ENCODE assay signal across 24 cellular contexts in the genomic region with DNA sequence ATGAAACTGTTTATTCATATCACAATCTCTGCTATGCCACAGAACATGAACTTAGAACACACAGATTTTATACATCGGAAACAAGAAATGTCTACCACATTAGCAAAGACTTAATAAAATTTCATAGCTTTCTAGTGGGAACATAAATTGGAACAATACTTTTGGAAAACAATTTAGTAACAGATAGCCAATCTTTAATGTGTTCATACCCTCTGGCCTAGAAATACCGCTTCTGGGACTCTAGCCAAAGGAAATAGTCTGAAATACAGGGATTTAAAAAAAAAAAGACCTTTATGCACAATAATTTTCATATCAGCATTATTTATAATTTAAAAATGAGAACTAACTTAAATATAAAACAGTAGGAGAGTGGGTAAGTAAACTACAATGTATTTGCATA.
"Had no signal": no experiment of that assay in that cellular context is flagged by ENCODE, and none has a peak within 500 bp of the region (broad histone marks: within the 10 kb centered on the region; RNA-seq: fewer than 3 reads in every experiment).

No MANE protein-coding gene starts in this region.

- H3K36me3 Mint-ChIP-seq: activated naive CD4-positive, alpha-beta T cell treated with anti-CD3 and anti-CD28 coated beads, Interleukin-2, amount 50 U/mL, for 72 hours; natural killer cell treated with Interleukin-12 subunit alpha and Interleukin-12 subunit beta and Interleukin-15 and Interleukin-18, amount 100 ng/mL, for 72 hours had no signal

- H3K27me3 ChIP-seq: cardiac muscle cell, neutrophil, tibial nerve had no signal

- H3K36me3 ChIP-seq: cardiac muscle cell, left ventricle myocardium inferior, neutrophil, tibial nerve, WERI-Rb-1 had no signal

- H3K79me2 ChIP-seq: parathyroid adenoma had no signal

- H3K27ac ChIP-seq: cardiac muscle cell, left ventricle myocardium inferior, neutrophil, parathyroid adenoma, tibial nerve, WERI-Rb-1 had no signal

- FAIRE-seq: TTC549, urothelium cell line had no signal

- H2AFZ ChIP-seq: parathyroid adenoma had no signal

- H3K4me3 Mint-ChIP-seq: activated T-cell treated with anti-CD3 and anti-CD28 coated beads, Interleukin-2, amount 50 U/mL, for 24 hours; activated T-helper 17 cell treated with anti-CD3 and anti-CD28 coated beads, Interleukin-2, amount 50 U/mL, for 72 hours; dendritic cell treated with granulocyte-macrophage colony-stimulating factor and Interleukin-4, amounts not matched to agents 40 ng/mL and 50 ng/mL, for 4 days; natural killer cell treated with Interleukin-12 subunit alpha and Interleukin-12 subunit beta and Interleukin-15 and Interleukin-18, amount 100 ng/mL, for 72 hours; stimulated activated naive CD8-positive, alpha-beta T cell treated with anti-CD3 and anti-CD28 coated beads, Interleukin-15, Interleukin-2, amounts not matched to agents 100 ng/mL and 50 ng/mL, for 24 hours had no signal

- H3K27me3 Mint-ChIP-seq: activated T-helper 17 cell treated with anti-CD3 and anti-CD28 coated beads, Interleukin-2, amount 50 U/mL, for 72 hours; natural killer cell treated with Interleukin-12 subunit alpha and Interleukin-12 subunit beta and Interleukin-15 and Interleukin-18, amount 100 ng/mL, for 72 hours; stimulated activated naive CD8-positive, alpha-beta T cell treated with anti-CD3 and anti-CD28 coated beads, Interleukin-15, Interleukin-2, amounts not matched to agents 100 ng/mL and 50 ng/mL, for 24 hours had no signal

- ATAC-seq: activated naive CD4-positive, alpha-beta T cell treated with anti-CD3 and anti-CD28 coated beads, Interleukin-2, amount 50 U/mL, for 72 hours; activated T-helper 17 cell treated with anti-CD3 and anti-CD28 coated beads, Interleukin-2, amount 50 U/mL, for 72 hours; esophagus mucosa; natural killer cell treated with Interleukin-12 subunit alpha and Interleukin-12 subunit beta and Interleukin-15 and Interleukin-18, amount 100 ng/mL, for 72 hours; right cardiac atrium had no signal

- H3K4me3 ChIP-seq: cardiac muscle cell, left ventricle myocardium inferior, tibial nerve had no signal

- H3K9ac ChIP-seq: parathyroid adenoma had no signal

- H3K9me3 Mint-ChIP-seq: activated naive CD4-positive, alpha-beta T cell treated with anti-CD3 and anti-CD28 coated beads, Interleukin-2, amount 50 U/mL, for 72 hours; activated T-cell treated with anti-CD3 and anti-CD28 coated beads, Interleukin-2, amount 50 U/mL, for 24 hours; activated T-helper 17 cell treated with anti-CD3 and anti-CD28 coated beads, Interleukin-2, amount 50 U/mL, for 72 hours; dendritic cell treated with granulocyte-macrophage colony-stimulating factor and Interleukin-4, amounts not matched to agents 40 ng/mL and 50 ng/mL, for 4 days; natural killer cell treated with Interleukin-12 subunit alpha and Interleukin-12 subunit beta and Interleukin-15 and Interleukin-18, amount 100 ng/mL, for 72 hours; stimulated activated naive CD8-positive, alpha-beta T cell treated with anti-CD3 and anti-CD28 coated beads, Interleukin-15, Interleukin-2, amounts not matched to agents 100 ng/mL and 50 ng/mL, for 24 hours had no signal

- H3K4me1 Mint-ChIP-seq: activated T-helper 17 cell treated with anti-CD3 and anti-CD28 coated beads, Interleukin-2, amount 50 U/mL, for 72 hours had no signal

- H3K9me3 ChIP-seq: left ventricle myocardium inferior, neutrophil, tibial nerve had no signal

- DNase-seq: activated CD4-positive, CD25-positive, alpha-beta regulatory T cell treated with anti-CD3 and anti-CD28 coated beads, Interleukin-2, amount 50 U/mL, for 72 hours; activated CD8-positive, alpha-beta memory T cell treated with anti-CD3 and anti-CD28 coated beads for 24 hours; activated CD8-positive, alpha-beta memory T cell treated with anti-CD3 and anti-CD28 coated beads, Interleukin-2, amount 50 U/mL, for 4 hours; activated T-cell treated with anti-CD3 and anti-CD28 coated beads, Interleukin-2, amount 50 U/mL, for 24 hours; effector memory CD4-positive, alpha-beta T cell; left ventricle myocardium inferior; mammary epithelial cell; midbrain; right cardiac atrium; stimulated activated CD4-positive, alpha-beta T cell treated with anti-CD3 and anti-CD28 coated beads, Interleukin-12 subunit alpha, Interleukin-12 subunit beta, amount 100 ng/mL, for 4 hours; T-helper 1 cell; WERI-Rb-1 had no signal

- H3K27ac Mint-ChIP-seq: activated naive CD4-positive, alpha-beta T cell treated with anti-CD3 and anti-CD28 coated beads, Interleukin-2, amount 50 U/mL, for 72 hours; activated T-cell treated with anti-CD3 and anti-CD28 coated beads, Interleukin-2, amount 50 U/mL, for 24 hours; activated T-helper 17 cell treated with anti-CD3 and anti-CD28 coated beads, Interleukin-2, amount 50 U/mL, for 72 hours; dendritic cell treated with granulocyte-macrophage colony-stimulating factor and Interleukin-4, amounts not matched to agents 40 ng/mL and 50 ng/mL, for 4 days; natural killer cell treated with Interleukin-12 subunit alpha and Interleukin-12 subunit beta and Interleukin-15 and Interleukin-18, amount 100 ng/mL, for 72 hours; stimulated activated naive CD8-positive, alpha-beta T cell treated with anti-CD3 and anti-CD28 coated beads, Interleukin-15, Interleukin-2, amounts not matched to agents 100 ng/mL and 50 ng/mL, for 24 hours had no signal
